In the genomic region with DNA sequence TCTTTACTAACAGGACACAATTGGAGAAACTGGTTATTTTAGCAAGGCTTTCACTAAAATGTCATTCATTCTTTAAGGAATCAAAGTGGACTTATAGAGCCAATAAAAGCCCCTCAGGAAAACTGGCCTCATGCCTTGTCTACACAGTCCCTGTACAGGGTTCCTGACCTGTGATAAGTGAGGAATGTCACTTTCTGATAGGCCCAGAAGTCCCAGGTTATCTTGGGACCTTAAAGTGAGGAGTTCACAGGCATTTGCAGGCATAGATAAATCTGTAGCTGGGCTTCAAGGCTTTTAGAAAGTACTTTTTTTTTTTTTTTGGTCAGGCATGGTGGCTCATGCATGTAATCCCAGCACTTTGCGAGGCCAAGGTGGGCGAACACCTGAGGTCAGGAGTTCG, we compare ENCODE assay signal across 38 cellular contexts. TPM values are rescaled to one million over a fixed set of nuclear protein-coding genes. Genes with fewer than 3 reads are reported as not detected.
"Had no signal": no experiment of that assay in that cellular context is flagged by ENCODE, and none has a peak within 500 bp of the region (broad histone marks: within the 10 kb centered on the region; RNA-seq: fewer than 3 reads in every experiment).

No MANE protein-coding gene starts in this region.

- H3K4me3 Mint-ChIP-seq: activated naive CD4-positive, alpha-beta T cell treated with anti-CD3 and anti-CD28 coated beads for 36 hours; activated naive CD4-positive, alpha-beta T cell treated with anti-CD3 and anti-CD28 coated beads, Interleukin-2, amount 10 ng/mL, durations not matched to agents 7 days and 5 days; activated naive CD4-positive, alpha-beta T cell treated with anti-CD3 and anti-CD28 coated beads, Interleukin-2, amount 50 U/mL, for 24 hours; activated naive CD8-positive, alpha-beta T cell; activated naive CD8-positive, alpha-beta T cell treated with anti-CD3 and anti-CD28 coated beads for 36 hours; activated naive CD8-positive, alpha-beta T cell treated with anti-CD3 and anti-CD28 coated beads, Interleukin-2, amount 10 ng/mL, durations not matched to agents 7 days and 5 days; activated naive CD8-positive, alpha-beta T cell treated with anti-CD3 and anti-CD28 coated beads, Interleukin-2, amount 50 U/mL, for 24 hours; activated T-cell treated with anti-CD3 and anti-CD28 coated beads, Interleukin-2, amount 50 U/mL, for 24 hours; activated T-cell treated with anti-CD3 and anti-CD28 coated beads, Interleukin-2, amount 50 U/mL, for 4 hours; activated T-cell treated with anti-CD3 and anti-CD28 coated beads, Interleukin-2, amount 50 U/mL, for 72 hours; activated T-helper 1 cell treated with anti-CD3 and anti-CD28 coated beads, Interleukin-12 subunit alpha, Interleukin-12 subunit beta, Interleukin-2, Interleukin-4 antibody, amounts not matched to agents 30 ng/mL and 10 ng/mL and 1 ng/mL, durations not matched to agents 14 hours and 24 hours and 36 hours; activated T-helper 17 cell treated with anti-CD3 and anti-CD28 coated beads, Interleukin-2, amount 50 U/mL, for 72 hours; brain; central memory CD8-positive, alpha-beta T cell had no signal

- H3K4me1 Mint-ChIP-seq: activated naive CD4-positive, alpha-beta T cell treated with anti-CD3 and anti-CD28 coated beads, Interleukin-2, amount 10 ng/mL, durations not matched to agents 7 days and 5 days; activated naive CD4-positive, alpha-beta T cell treated with anti-CD3 and anti-CD28 coated beads, Interleukin-2, amount 50 U/mL, for 24 hours; activated naive CD8-positive, alpha-beta T cell treated with anti-CD3 and anti-CD28 coated beads for 36 hours; activated naive CD8-positive, alpha-beta T cell treated with anti-CD3 and anti-CD28 coated beads, Interleukin-2, amount 10 ng/mL, durations not matched to agents 7 days and 5 days; activated naive CD8-positive, alpha-beta T cell treated with anti-CD3 and anti-CD28 coated beads, Interleukin-2, amount 50 U/mL, for 24 hours; activated T-helper 17 cell treated with anti-CD3 and anti-CD28 coated beads, Interleukin-2, amount 50 U/mL, for 72 hours; brain; central memory CD8-positive, alpha-beta T cell had no signal

- H3K27ac Mint-ChIP-seq: activated naive CD4-positive, alpha-beta T cell treated with anti-CD3 and anti-CD28 coated beads for 36 hours; activated naive CD4-positive, alpha-beta T cell treated with anti-CD3 and anti-CD28 coated beads, Interleukin-2, amount 10 ng/mL, durations not matched to agents 7 days and 5 days; activated naive CD4-positive, alpha-beta T cell treated with anti-CD3 and anti-CD28 coated beads, Interleukin-2, amount 50 U/mL, for 24 hours; activated naive CD4-positive, alpha-beta T cell treated with anti-CD3 and anti-CD28 coated beads, Interleukin-2, amount 50 U/mL, for 72 hours; activated naive CD8-positive, alpha-beta T cell; activated naive CD8-positive, alpha-beta T cell treated with anti-CD3 and anti-CD28 coated beads for 36 hours; activated naive CD8-positive, alpha-beta T cell treated with anti-CD3 and anti-CD28 coated beads, Interleukin-2, amount 10 ng/mL, durations not matched to agents 7 days and 5 days; activated naive CD8-positive, alpha-beta T cell treated with anti-CD3 and anti-CD28 coated beads, Interleukin-2, amount 50 U/mL, for 24 hours; activated T-cell treated with anti-CD3 and anti-CD28 coated beads, Interleukin-2, amount 50 U/mL, for 24 hours; activated T-cell treated with anti-CD3 and anti-CD28 coated beads, Interleukin-2, amount 50 U/mL, for 72 hours; activated T-helper 1 cell treated with anti-CD3 and anti-CD28 coated beads, Interleukin-12 subunit alpha, Interleukin-12 subunit beta, Interleukin-2, Interleukin-4 antibody, amounts not matched to agents 30 ng/mL and 10 ng/mL and 1 ng/mL, durations not matched to agents 14 hours and 24 hours and 36 hours; activated T-helper 17 cell treated with anti-CD3 and anti-CD28 coated beads, Interleukin-2, amount 50 U/mL, for 72 hours; activated T-helper 2 cell treated with anti-CD3 and anti-CD28 coated beads, Interferon-gamma antibody, Interleukin-2, Interleukin-4, amounts not matched to agents 10 μg/mL and 5 μg/mL and 100 μg/mL, durations not matched to agents 14 hours and 24 hours and 36 hours; brain had no signal

- DNase-seq: activated effector memory CD4-positive, alpha-beta T cell treated with anti-CD3 and anti-CD28 coated beads, Interleukin-2, amount 50 U/mL, for 16 hours; activated effector memory CD4-positive, alpha-beta T cell treated with Interleukin-2 at 50 U/mL for 16 hours; activated gamma-delta T cell; activated gamma-delta T cell treated with Interleukin-2 at 50 U/mL for 16 hours; activated naive CD4-positive, alpha-beta T cell; activated naive CD4-positive, alpha-beta T cell treated with anti-CD3 and anti-CD28 coated beads for 36 hours; activated naive CD4-positive, alpha-beta T cell treated with anti-CD3 and anti-CD28 coated beads, Interleukin-2, amount 10 ng/mL, durations not matched to agents 7 days and 5 days; activated naive CD4-positive, alpha-beta T cell treated with Interleukin-2 at 50 U/mL for 16 hours; activated naive CD8-positive, alpha-beta T cell treated with anti-CD3 and anti-CD28 coated beads for 36 hours; activated naive CD8-positive, alpha-beta T cell treated with anti-CD3 and anti-CD28 coated beads, Interleukin-2, amount 10 ng/mL, durations not matched to agents 7 days and 5 days; activated naive CD8-positive, alpha-beta T cell treated with anti-CD3 and anti-CD28 coated beads, Interleukin-2, amount 50 U/mL, for 24 hours; activated T-cell treated with anti-CD3 and anti-CD28 coated beads for 4 hours; activated T-cell treated with anti-CD3 and anti-CD28 coated beads, Interleukin-2, amount 50 U/mL, for 1 hour; activated T-cell treated with anti-CD3 and anti-CD28 coated beads, Interleukin-2, amount 50 U/mL, for 24 hours; activated T-cell treated with anti-CD3 and anti-CD28 coated beads, Interleukin-2, amount 50 U/mL, for 4 hours; activated T-cell treated with anti-CD3 and anti-CD28 coated beads, Interleukin-2, amount 50 U/mL, for 48 hours; activated T-cell treated with anti-CD3 and anti-CD28 coated beads, Interleukin-2, amount 50 U/mL, for 72 hours; adrenal gland; amniotic stem cell; amygdala; anterior cingulate cortex; aorta; body of pancreas; brain microvascular endothelial cell; caudate nucleus; central memory CD4-positive, alpha-beta T cell; cerebellar nuclear complex had no signal

- H3K4me1 ChIP-seq: adrenal gland, ascending aorta, breast epithelium had no signal

- H3K9me3 ChIP-seq: adrenal gland, ascending aorta, body of pancreas, breast epithelium had no signal

- H3K27me3 ChIP-seq: adrenal gland, ascending aorta, body of pancreas, brain microvascular endothelial cell, breast epithelium had no signal

- H3K27me3 Mint-ChIP-seq: activated naive CD4-positive, alpha-beta T cell treated with anti-CD3 and anti-CD28 coated beads, Interleukin-2, amount 10 ng/mL, durations not matched to agents 7 days and 5 days; activated naive CD4-positive, alpha-beta T cell treated with anti-CD3 and anti-CD28 coated beads, Interleukin-2, amount 50 U/mL, for 24 hours; activated naive CD8-positive, alpha-beta T cell treated with anti-CD3 and anti-CD28 coated beads, Interleukin-2, amount 10 ng/mL, durations not matched to agents 7 days and 5 days; activated naive CD8-positive, alpha-beta T cell treated with anti-CD3 and anti-CD28 coated beads, Interleukin-2, amount 50 U/mL, for 24 hours; activated T-cell treated with anti-CD3 and anti-CD28 coated beads, Interleukin-2, amount 50 U/mL, for 24 hours; activated T-helper 17 cell treated with anti-CD3 and anti-CD28 coated beads, Interleukin-2, amount 50 U/mL, for 72 hours had no signal

- H3K36me3 Mint-ChIP-seq: activated naive CD4-positive, alpha-beta T cell treated with anti-CD3 and anti-CD28 coated beads, Interleukin-2, amount 10 ng/mL, durations not matched to agents 7 days and 5 days; activated naive CD4-positive, alpha-beta T cell treated with anti-CD3 and anti-CD28 coated beads, Interleukin-2, amount 50 U/mL, for 24 hours; activated naive CD4-positive, alpha-beta T cell treated with anti-CD3 and anti-CD28 coated beads, Interleukin-2, amount 50 U/mL, for 72 hours; activated naive CD8-positive, alpha-beta T cell; activated naive CD8-positive, alpha-beta T cell treated with anti-CD3 and anti-CD28 coated beads for 36 hours; brain had no signal

- H3K4me3 ChIP-seq: adrenal gland, ascending aorta, body of pancreas, breast epithelium had no signal

- H3K27ac ChIP-seq: adrenal gland, ascending aorta, body of pancreas, brain microvascular endothelial cell, breast epithelium had no signal

- H3K9me3 Mint-ChIP-seq: activated naive CD4-positive, alpha-beta T cell treated with anti-CD3 and anti-CD28 coated beads for 36 hours; activated naive CD4-positive, alpha-beta T cell treated with anti-CD3 and anti-CD28 coated beads, Interleukin-2, amount 10 ng/mL, durations not matched to agents 7 days and 5 days; activated naive CD4-positive, alpha-beta T cell treated with anti-CD3 and anti-CD28 coated beads, Interleukin-2, amount 50 U/mL, for 24 hours; activated naive CD8-positive, alpha-beta T cell treated with anti-CD3 and anti-CD28 coated beads, Interleukin-2, amount 10 ng/mL, durations not matched to agents 7 days and 5 days; activated naive CD8-positive, alpha-beta T cell treated with anti-CD3 and anti-CD28 coated beads, Interleukin-2, amount 50 U/mL, for 24 hours; activated T-cell treated with anti-CD3 and anti-CD28 coated beads, Interleukin-2, amount 50 U/mL, for 24 hours; activated T-cell treated with anti-CD3 and anti-CD28 coated beads, Interleukin-2, amount 50 U/mL, for 4 hours; activated T-helper 17 cell treated with anti-CD3 and anti-CD28 coated beads, Interleukin-2, amount 50 U/mL, for 72 hours; activated T-helper 2 cell treated with anti-CD3 and anti-CD28 coated beads, Interferon-gamma antibody, Interleukin-2, Interleukin-4, amounts not matched to agents 10 μg/mL and 5 μg/mL and 100 μg/mL, durations not matched to agents 14 hours and 24 hours and 36 hours; brain; central memory CD8-positive, alpha-beta T cell had no signal

- H3K36me3 ChIP-seq: adrenal gland, ascending aorta, brain microvascular endothelial cell, breast epithelium had no signal

- ATAC-seq: activated naive CD4-positive, alpha-beta T cell treated with anti-CD3 and anti-CD28 coated beads, Interleukin-2, amount 50 U/mL, for 72 hours; activated naive CD8-positive, alpha-beta T cell treated with anti-CD3 and anti-CD28 coated beads, Interleukin-2, amount 50 U/mL, for 24 hours; activated T-cell treated with anti-CD3 and anti-CD28 coated beads, Interleukin-2, amount 50 U/mL, for 4 hours; activated T-cell treated with anti-CD3 and anti-CD28 coated beads, Interleukin-2, amount 50 U/mL, for 72 hours; activated T-helper 17 cell treated with anti-CD3 and anti-CD28 coated beads, Interleukin-2, amount 50 U/mL, for 72 hours; body of pancreas had no signal

RNA-seq across cellular contexts. Expression of a gene that starts 19.4 kb away (rescaled TPM):
- total RNA-seq: activated naive CD4-positive, alpha-beta T cell treated with anti-CD3 and anti-CD28 coated beads for 36 hours; activated naive CD8-positive, alpha-beta T cell treated with anti-CD3 and anti-CD28 coated beads for 36 hours; activated naive CD8-positive, alpha-beta T cell treated with anti-CD3 and anti-CD28 coated beads, Interleukin-2, amount 10 ng/mL, durations not matched to agents 7 days and 5 days; activated T-cell treated with anti-CD3 and anti-CD28 coated beads, Interleukin-2, amount 50 U/mL, for 4 hours; activated T-cell treated with anti-CD3 and anti-CD28 coated beads, Interleukin-2, amount 50 U/mL, for 72 hours; activated T-helper 1 cell treated with anti-CD3 and anti-CD28 coated beads, Interleukin-12 subunit alpha, Interleukin-12 subunit beta, Interleukin-2, Interleukin-4 antibody, amounts not matched to agents 30 ng/mL and 10 ng/mL and 1 ng/mL, durations not matched to agents 14 hours and 24 hours and 36 hours; activated T-helper 2 cell treated with anti-CD3 and anti-CD28 coated beads, Interferon-gamma antibody, Interleukin-2, Interleukin-4, amounts not matched to agents 10 μg/mL and 5 μg/mL and 100 μg/mL, durations not matched to agents 14 hours and 24 hours and 36 hours; ascending aorta; bronchial epithelial cell had no signal
